In the genomic region with DNA sequence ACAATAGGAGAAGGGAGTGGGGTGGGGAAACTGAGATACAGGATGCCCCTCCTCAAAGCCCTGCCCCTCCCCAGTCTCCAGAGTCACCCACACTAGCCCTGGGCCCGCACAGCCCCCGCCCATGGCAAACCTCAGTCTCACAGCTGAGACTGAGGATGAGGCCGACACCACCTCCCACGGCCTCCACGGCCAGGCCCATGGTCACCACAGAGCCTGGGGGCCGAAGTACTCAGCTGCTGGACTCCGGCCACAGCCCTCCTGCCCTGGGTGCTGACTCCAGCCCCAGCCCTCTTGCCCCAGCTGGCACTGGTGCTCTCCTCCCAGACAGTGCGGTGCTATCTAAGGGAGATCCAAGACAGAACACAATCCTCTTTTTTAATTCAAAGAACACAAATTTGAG, we compare ENCODE assay signal across 22 cellular contexts.
DNase-seq lines count a peak whose midpoint lies in the region; ATAC-seq and TF ChIP-seq lines count a peak whose summit lies in the region.
"Had no signal": no experiment of that assay in that cellular context is flagged by ENCODE, and none has a peak within 500 bp of the region (broad histone marks: within the 10 kb centered on the region; RNA-seq: fewer than 3 reads in every experiment).

No MANE protein-coding gene starts in this region.

- TF ChIP-seq CTCF in right lobe of liver (IDR thresholded peaks at IDR 0.05) (no peak), A673 (conservative IDR thresholded peaks at IDR 0.05; ENCODE audit: low read depth, low read length) (no peak)

- no peaks in the 10 kb centered on the region for H3K27me3 ChIP-seq in right lobe of liver
- H3K27me3 ChIP-seq in A673 (replicated peaks; ENCODE audit: insufficient read depth, low read depth, low read length, poor library complexity), result no peaks in the 10 kb centered on the region
- H3K27me3 ChIP-seq: BE2C had no signal

- no CpG with 5 or more reads among the region's 8 CpGs for WGBS in right lobe of liver (ENCODE audit: insufficient coverage, low coverage, low lambda C conversion rate, missing lambda C conversion rate)

- CTCF ChIA-PET in A673 (lab: Charles Lee), result no interaction called here

- intact Hi-C loops in right lobe of liver (cut with DNase I), result loop anchor here in 1 of 2 donors (10.0 kb wide), 1 partner anchor 244 kb away; no protein-coding TSS in a partner anchor
- intact Hi-C loops in posterior vena cava (cut with DNase I), result no loop called here
- intact Hi-C loops in A673 (cut with micrococcal nuclease; ENCODE audit: unreplicated experiment), result no loop called here

- no peak for TF ChIP-seq POLR2A in right lobe of liver (IDR thresholded peaks at IDR 0.05)

- no TSS peak for BruUV-seq in A673 (replicated peaks; lab: Mats Ljungman, UMichigan)

- peak; percentile 19 for ATAC-seq in stimulated activated naive CD8-positive, alpha-beta T cell treated with anti-CD3 and anti-CD28 coated beads, Interleukin-15, amount 100 ng/mL, for 72 hours
- no peak for ATAC-seq in stimulated activated naive CD8-positive, alpha-beta T cell treated with anti-CD3 and anti-CD28 coated beads, Interleukin-15, Interleukin-2, amounts not matched to agents 100 U/mL and 50 U/mL, for 24 hours
- no peak for ATAC-seq in right lobe of liver
- ATAC-seq: GM12878 had no signal

- no peaks in the 10 kb centered on the region for H3K9me3 ChIP-seq in right lobe of liver
- H3K9me3 ChIP-seq in A673 (ENCODE audit: low read depth, low read length, poor library complexity, severe bottlenecking), result no peaks in the 10 kb centered on the region
- H3K9me3 ChIP-seq: BE2C, HAP-1 had no signal

- H3K4me3 ChIP-seq in right lobe of liver, result no peak overlapping the region
- H3K4me3 ChIP-seq in A673 (ENCODE audit: low read depth, low read length, poor library complexity, severe bottlenecking), result no peak overlapping the region
- H3K4me3 ChIP-seq: BLaER1 treated with 17β-estradiol and CSF1 and Interleukin-3, amounts not matched to agents 10 nM and 100 nM; GM12878; GM23338; HAP-1 had no signal

- POLR2A ChIA-PET in A673 (lab: Charles Lee; ENCODE audit: low non-redundant PET), result no interaction called here

- H3K9me3 Mint-ChIP-seq in stimulated activated naive CD8-positive, alpha-beta T cell treated with anti-CD3 and anti-CD28 coated beads, Interleukin-15, amount 100 ng/mL, for 72 hours, result no peaks in the 10 kb centered on the region
- H3K9me3 Mint-ChIP-seq: CD4-positive, alpha-beta T cell; CD8-positive, alpha-beta memory T cell; GM23338 had no signal

- peak overlapping the region in 2 of 3 donors; percentile 91 to 93 for H3K27ac ChIP-seq in right lobe of liver
- no peak overlapping the region for H3K27ac ChIP-seq in A673 (ENCODE audit: low read depth, low read length, poor library complexity, severe bottlenecking)
- H3K27ac ChIP-seq: 22Rv1; BLaER1 treated with 17β-estradiol and CSF1 and Interleukin-3, amounts not matched to agents 10 nM and 100 nM had no signal

- H3K27ac Mint-ChIP-seq in stimulated activated naive CD8-positive, alpha-beta T cell treated with anti-CD3 and anti-CD28 coated beads, Interleukin-15, amount 100 ng/mL, for 72 hours, result no peak overlapping the region
- H3K27ac Mint-ChIP-seq: CD14-positive monocyte; CD4-positive, alpha-beta T cell; CD8-positive, alpha-beta memory T cell; GM23338; HFFc6 had no signal

- peaks cover 0 to 47% (median 24%) of the 10 kb centered on the region in 4 donors for H3K4me1 ChIP-seq in right lobe of liver
- no peaks in the 10 kb centered on the region for H3K4me1 ChIP-seq in A673 (ENCODE audit: insufficient read depth, low read length, poor library complexity, severe bottlenecking)
- H3K4me1 ChIP-seq: BE2C had no signal

- H3K4me1 Mint-ChIP-seq in stimulated activated naive CD8-positive, alpha-beta T cell treated with anti-CD3 and anti-CD28 coated beads, Interleukin-15, amount 100 ng/mL, for 72 hours, result no peaks in the 10 kb centered on the region
- H3K4me1 Mint-ChIP-seq: CD14-positive monocyte; CD8-positive, alpha-beta memory T cell had no signal

- peaks cover 8% of the 10 kb centered on the region for H3K27me3 Mint-ChIP-seq in stimulated activated naive CD8-positive, alpha-beta T cell treated with anti-CD3 and anti-CD28 coated beads, Interleukin-15, amount 100 ng/mL, for 72 hours
- H3K27me3 Mint-ChIP-seq: CD4-positive, alpha-beta T cell had no signal

- no peak overlapping the region for H3K4me3 Mint-ChIP-seq in stimulated activated naive CD8-positive, alpha-beta T cell treated with anti-CD3 and anti-CD28 coated beads, Interleukin-15, amount 100 ng/mL, for 72 hours
- H3K4me3 Mint-ChIP-seq: CD14-positive monocyte; CD4-positive, alpha-beta T cell; CD8-positive, alpha-beta memory T cell; GM23338; HFFc6 had no signal

- H3K36me3 ChIP-seq in right lobe of liver, result no peaks in the 10 kb centered on the region
- H3K36me3 ChIP-seq in A673 (ENCODE audit: insufficient read depth, low read length, poor library complexity, severe bottlenecking), result no peaks in the 10 kb centered on the region
- H3K36me3 ChIP-seq: BE2C, HAP-1 had no signal

- no peak for DNase-seq in stimulated activated naive CD8-positive, alpha-beta T cell treated with anti-CD3 and anti-CD28 coated beads, Interleukin-15, amount 100 ng/mL, for 72 hours
- DNase-seq in stimulated activated naive CD8-positive, alpha-beta T cell treated with anti-CD3 and anti-CD28 coated beads, Interleukin-15, Interleukin-2, amounts not matched to agents 100 U/mL and 50 U/mL, for 24 hours, result no peak
- DNase-seq in right lobe of liver, result no peak
- peak; percentile 45 for DNase-seq in posterior vena cava (ENCODE audit: low spot score)
- DNase-seq in activated CD4-positive, alpha-beta T cell treated with anti-CD3 and anti-CD28 coated beads, Interleukin-2, amount 50 U/mL, for 48 hours, result no peak
- DNase-seq in A673 (ENCODE audit: low spot score), result no peak
- DNase-seq: ACHN; AML-193; BE2C; CD4-positive, alpha-beta T cell; CD8-positive, alpha-beta memory T cell; DMS 273 treated with DMSO at 0.1 percent for 48 hours; DMS79; EL; GDM1; HFFc6 had no signal
